Comparison of ENCODE assay signal across 12 cellular contexts in genomic region chr19:49895566-49896297, GRCh38. TPM values are rescaled to one million over a fixed set of nuclear protein-coding genes. Genes with fewer than 3 reads are reported as not detected.
DNase-seq lines count a peak whose midpoint lies in the region; ATAC-seq and TF ChIP-seq lines count a peak whose summit lies in the region.
"Had no signal": no experiment of that assay in that cellular context is flagged by ENCODE, and none has a peak within 500 bp of the region (broad histone marks: within the 10 kb centered on the region; RNA-seq: fewer than 3 reads in every experiment).

No MANE protein-coding gene starts in this region.

- H3K36me3 ChIP-seq in mammary epithelial cell (ENCODE audit: insufficient read depth, low read length): no peaks in the 10 kb centered on the region
- H3K36me3 ChIP-seq: gastroesophageal sphincter, thoracic aorta had no signal

- H3K4me2 ChIP-seq in mammary epithelial cell (ENCODE audit: insufficient read depth, low read depth, low read length): no peak overlapping the region

- POLR2A ChIA-PET in CD4-positive, alpha-beta T cell (lab: Charles Lee): interaction anchor here (1.5 to 3.0 kb wide), 3 partner anchors 19 to 34 kb away, joined by 3 to 19 read pairs (median 4); partner anchors contain the start of genes AKT1S1, ATF5 and NUP62
- POLR2A ChIA-PET in activated CD4-positive, alpha-beta memory T cell treated with anti-CD3 and anti-CD28 coated beads for 36 hours (lab: Charles Lee): interaction anchor here (0.6 to 7.2 kb wide), 7 partner anchors 13 to 1430 kb away, joined by 5 to 77 read pairs (median 7); partner anchors contain the start of genes AKT1S1, ATF5, NUP62 and TBC1D17

- no peaks in the 10 kb centered on the region for H3K36me3 Mint-ChIP-seq in CD4-positive, alpha-beta T cell (ENCODE audit: low read depth)
- peaks cover 43% of the 10 kb centered on the region for H3K36me3 Mint-ChIP-seq in activated CD4-positive, alpha-beta memory T cell treated with anti-CD3 and anti-CD28 coated beads for 36 hours

- H3K79me2 ChIP-seq in mammary epithelial cell (ENCODE audit: insufficient read depth, low read length): no peaks in the 10 kb centered on the region

- in situ Hi-C loops in mammary epithelial cell (cut with MboI; ENCODE audit: low sequenced_read_pairs in 2 of 2): no loop called here

- intact Hi-C loops in CD4-positive, alpha-beta T cell (cut with DNase I, micrococcal nuclease): loop anchor here in 1 of 2 experiments (5.0 kb wide), 1 partner anchor 37 kb away; no protein-coding TSS in a partner anchor
- intact Hi-C loops in activated CD4-positive, alpha-beta memory T cell treated with anti-CD3 and anti-CD28 coated beads for 36 hours (cut with micrococcal nuclease): loop anchor here (2.0 kb wide), 1 partner anchor 45 kb away; the partner anchor contains the start of gene PTOV1
- intact Hi-C loops in mammary epithelial cell (cut with micrococcal nuclease): loop anchor here (2.0 kb wide), 1 partner anchor 33 kb away; the partner anchor contains the start of genes ATF5 and NUP62

- no peaks in the 10 kb centered on the region for H3K4me1 ChIP-seq in mammary epithelial cell (ENCODE audit: insufficient read depth, low read length)

- H3K9me3 Mint-ChIP-seq in CD4-positive, alpha-beta T cell: no peaks in the 10 kb centered on the region
- H3K9me3 Mint-ChIP-seq in activated CD4-positive, alpha-beta memory T cell treated with anti-CD3 and anti-CD28 coated beads for 36 hours: no peaks in the 10 kb centered on the region
- H3K9me3 Mint-ChIP-seq: H9 had no signal

- peaks cover 37% of the 10 kb centered on the region for H3K4me1 Mint-ChIP-seq in CD4-positive, alpha-beta T cell (ENCODE audit: low read depth)
- H3K4me1 Mint-ChIP-seq in activated CD4-positive, alpha-beta memory T cell treated with anti-CD3 and anti-CD28 coated beads for 36 hours (ENCODE audit: low read depth): peaks cover 71% of the 10 kb centered on the region

- no peak for ATAC-seq in CD4-positive, alpha-beta T cell (ENCODE audit: poor library complexity)
- ATAC-seq in esophagus mucosa: peak; percentile 5
- ATAC-seq in HG03039 (IDR thresholded peaks at IDR 0.05; ENCODE audit: unreplicated experiment): no peak

- no TSS peak for BruUV-seq in mammary epithelial cell (replicated peaks; lab: Mats Ljungman, UMichigan)

- no peaks in the 10 kb centered on the region for H3K27me3 Mint-ChIP-seq in CD4-positive, alpha-beta T cell
- H3K27me3 Mint-ChIP-seq in activated CD4-positive, alpha-beta memory T cell treated with anti-CD3 and anti-CD28 coated beads for 36 hours: no peaks in the 10 kb centered on the region

- CTCF ChIA-PET in CD4-positive, alpha-beta T cell (lab: Charles Lee): interaction anchor here (1.0 kb wide), 1 partner anchor 215 kb away, joined by 3 read pairs; no protein-coding TSS in a partner anchor
- CTCF ChIA-PET in activated CD4-positive, alpha-beta memory T cell treated with anti-CD3 and anti-CD28 coated beads for 36 hours (lab: Charles Lee): interaction anchor here (1.3 to 2.8 kb wide), 2 partner anchors 16 to 26 kb away, joined by 3 to 15 read pairs; no protein-coding TSS in a partner anchor
- CTCF ChIA-PET in mammary epithelial cell (lab: Charles Lee; ENCODE audit: low non-redundant PET): no interaction called here

- H3K9ac ChIP-seq in mammary epithelial cell (ENCODE audit: insufficient read depth, low read length): no peak overlapping the region

- no peaks in the 10 kb centered on the region for H3K9me3 ChIP-seq in CD4-positive, alpha-beta T cell (ENCODE audit: control insufficient read depth, low read length)
- H3K9me3 ChIP-seq in mammary epithelial cell (replicated peaks; ENCODE audit: insufficient read depth, low read length): no peaks in the 10 kb centered on the region
- H3K9me3 ChIP-seq: gastroesophageal sphincter, thoracic aorta had no signal

- peak overlapping the region; percentile 80 for H3K27ac ChIP-seq in CD4-positive, alpha-beta T cell (ENCODE audit: low read depth, low read length)
- no peak overlapping the region for H3K27ac ChIP-seq in mammary epithelial cell (ENCODE audit: insufficient read depth, low read depth, low read length)
- H3K27ac ChIP-seq: thoracic aorta had no signal

- dilution Hi-C loops in mammary epithelial cell (cut with HindIII; ENCODE audit: low sequenced_read_pairs): no loop called here

- H2AFZ ChIP-seq in mammary epithelial cell (ENCODE audit: low read depth, low read length): no peak overlapping the region

- H3K4me3 ChIP-seq in GM12864 (ENCODE audit: low read depth, low read length) (peak overlapping the region; percentile 59), mammary epithelial cell (replicated peaks in 1 of 3; ENCODE audit: insufficient read depth in 1 of 3, low read depth in 2 of 3, low read length in 3 of 3) (no peak overlapping the region)
- H3K4me3 ChIP-seq: gastroesophageal sphincter had no signal

- no peak for DNase-seq in CD4-positive, alpha-beta T cell
- DNase-seq in GM12864 (ENCODE audit: low read depth) (no peak), mesenteric fat pad (ENCODE audit: low spot score) (no peak), ecto neural progenitor cell (ENCODE audit: low spot score) (no peak), mammary epithelial cell (no peak)
- peak; percentile 83 for DNase-seq in activated CD4-positive, alpha-beta memory T cell treated with anti-CD3 and anti-CD28 coated beads for 36 hours
- DNase-seq: H9, retina had no signal

- H3K27me3 ChIP-seq in CD4-positive, alpha-beta T cell (ENCODE audit: control insufficient read depth, insufficient read depth, low read length): no peaks in the 10 kb centered on the region
- H3K27me3 ChIP-seq in mammary epithelial cell (ENCODE audit: insufficient read depth, low read length): no peaks in the 10 kb centered on the region

- peak overlapping the region; percentile 51 for H3K4me3 Mint-ChIP-seq in CD4-positive, alpha-beta T cell
- peak overlapping the region; percentile 87 for H3K4me3 Mint-ChIP-seq in activated CD4-positive, alpha-beta memory T cell treated with anti-CD3 and anti-CD28 coated beads for 36 hours
- H3K4me3 Mint-ChIP-seq: H9 had no signal

- no peak for TF ChIP-seq CTCF in CD4-positive, alpha-beta T cell (IDR thresholded peaks at IDR 0.05)
- TF ChIP-seq CTCF in GM12864 (IDR thresholded peaks at IDR 0.05; ENCODE audit: low read depth, low read length, missing control alignments) (no peak), mammary epithelial cell (conservative IDR thresholded peaks at IDR 0.05 in 1 of 2, IDR thresholded peaks at IDR 0.05 in 1 of 2; ENCODE audit: extremely low read depth in 1 of 2, insufficient read depth in 1 of 2, low read depth in 1 of 2, low read length in 2 of 2) (no peak)

- peak overlapping the region; percentile 95 for H3K27ac Mint-ChIP-seq in CD4-positive, alpha-beta T cell
- H3K27ac Mint-ChIP-seq in activated CD4-positive, alpha-beta memory T cell treated with anti-CD3 and anti-CD28 coated beads for 36 hours: peak overlapping the region; percentile 100
- H3K27ac Mint-ChIP-seq: H9 had no signal

- 81% methylated on average over 11 of the region's 17 CpGs for WGBS in mammary epithelial cell (ENCODE audit: low coverage, missing lambda C conversion rate)

- no peaks in the 10 kb centered on the region for H4K20me1 ChIP-seq in mammary epithelial cell (ENCODE audit: insufficient read depth, low read length)

RNA-seq across cellular contexts. Expression of gene IL4I1, which starts 1.0 kb away (rescaled TPM):
- total RNA-seq in CD4-positive, alpha-beta T cell: 1 to 10 TPM; 4.7 to 5.4 TPM
- total RNA-seq in activated CD4-positive, alpha-beta memory T cell treated with anti-CD3 and anti-CD28 coated beads for 36 hours: 100 to 1,000 TPM; 108 to 111 TPM
- not detected for total RNA-seq in esophagus mucosa
- total RNA-seq in mesenteric fat pad: 2.3 TPM
- total RNA-seq in mammary epithelial cell: not detected
- 0.12 TPM for polyA plus RNA-seq in mammary epithelial cell
- not detected for polyA minus RNA-seq in mammary epithelial cell

RNA-seq across cellular contexts. Expression of gene TBC1D17, which starts 18.2 kb away (rescaled TPM):
- 10 to 100 TPM; 35.5 to 35.8 TPM for total RNA-seq in CD4-positive, alpha-beta T cell
- 10 to 100 TPM; 32.5 to 34.7 TPM for total RNA-seq in activated CD4-positive, alpha-beta memory T cell treated with anti-CD3 and anti-CD28 coated beads for 36 hours
- total RNA-seq in esophagus mucosa (15.8 TPM), mesenteric fat pad (39.9 TPM), mammary epithelial cell (10 to 100 TPM; 13.0 to 32.0 TPM)
- polyA plus RNA-seq in mammary epithelial cell: 23.1 TPM
- polyA minus RNA-seq in mammary epithelial cell: 31.2 TPM

RNA-seq across cellular contexts. Expression of gene AKT1S1, which starts 18.6 kb away (rescaled TPM):
- total RNA-seq in CD4-positive, alpha-beta T cell: 10 to 100 TPM; 15.1 to 15.8 TPM
- 10 to 100 TPM; 19.6 TPM for total RNA-seq in activated CD4-positive, alpha-beta memory T cell treated with anti-CD3 and anti-CD28 coated beads for 36 hours
- total RNA-seq in esophagus mucosa: 32.7 TPM
- 38.8 TPM for total RNA-seq in mesenteric fat pad
- total RNA-seq in mammary epithelial cell: 10 to 100 TPM; 12.3 to 68.3 TPM
- polyA plus RNA-seq in mammary epithelial cell: 57.0 TPM
- polyA minus RNA-seq in mammary epithelial cell: 35.2 TPM

RNA-seq across cellular contexts. Expression of gene PNKP, which starts 28.4 kb away (rescaled TPM):
- total RNA-seq in CD4-positive, alpha-beta T cell: 10 to 100 TPM; 96.1 to 98.1 TPM
- total RNA-seq in activated CD4-positive, alpha-beta memory T cell treated with anti-CD3 and anti-CD28 coated beads for 36 hours: 10 to 100 TPM; 88.7 to 98.6 TPM
- 29.2 TPM for total RNA-seq in esophagus mucosa
- 57.6 TPM for total RNA-seq in mesenteric fat pad
- 10 to 100 TPM; 40.0 to 99.3 TPM for total RNA-seq in mammary epithelial cell
- polyA plus RNA-seq in mammary epithelial cell: 27.7 TPM
- polyA minus RNA-seq in mammary epithelial cell: 39.0 TPM

RNA-seq across cellular contexts. Expression of gene ATF5, which starts 33.3 kb away (rescaled TPM):
- 10 to 100 TPM; 16.3 to 19.1 TPM for total RNA-seq in CD4-positive, alpha-beta T cell
- total RNA-seq in activated CD4-positive, alpha-beta memory T cell treated with anti-CD3 and anti-CD28 coated beads for 36 hours: 10 to 100 TPM; 24.5 to 25.8 TPM
- total RNA-seq in esophagus mucosa: 15.1 TPM
- 46.1 TPM for total RNA-seq in mesenteric fat pad
- 10 to 100 TPM in 1 of 2 donors, 1 to 10 TPM in 1; 7.3 to 20.3 TPM for total RNA-seq in mammary epithelial cell
- 9.0 TPM for polyA plus RNA-seq in mammary epithelial cell
- 5.5 TPM for polyA minus RNA-seq in mammary epithelial cell

Comparison
In these comparisons a context has a peak if more than half of its experiments do, and no peak if none do; other contexts are left out.
1. RNA of gene IL4I1, which starts 1.0 kb away (total RNA-seq): 108 to 111 TPM in activated CD4-positive, alpha-beta memory T cell treated with anti-CD3 and anti-CD28 coated beads for 36 hours; 4.7 to 5.4 TPM in CD4-positive, alpha-beta T cell, 2.3 TPM in mesenteric fat pad (single experiment), not detected in mammary epithelial cell and not detected in esophagus mucosa (single experiment); every median in the first group is over 10 times any median in the second.